In genomic region chr7:21175714-21176113, GRCh38 we compare ENCODE assay signal across 8 cellular contexts.
"Had no signal": no experiment of that assay in that cellular context is flagged by ENCODE, and none has a peak within 500 bp of the region (broad histone marks: within the 10 kb centered on the region; RNA-seq: fewer than 3 reads in every experiment).

No MANE protein-coding gene starts in this region.

- H3K4me3 Mint-ChIP-seq: H9 had no signal

- H2AFZ ChIP-seq: GM23248 had no signal

- DNase-seq: GM23248, H9, HCEC 1CT, IMR-90, KG1 had no signal

- FAIRE-seq: HepG2, K562 had no signal

- H3K4me3 ChIP-seq: GM23248, K562 had no signal

- ATAC-seq: HepG2, K562 had no signal

- H3K9ac ChIP-seq: GM23248 had no signal

- H3K27ac ChIP-seq: GM23248, HL-60 had no signal

- H3K27ac Mint-ChIP-seq: H9 had no signal
